Comparison of ENCODE assay signal across 16 cellular contexts in genomic region chr1:218374401-218374848, GRCh38. TPM values are rescaled to one million over a fixed set of nuclear protein-coding genes. Genes with fewer than 3 reads are reported as not detected.
DNase-seq lines count a peak whose midpoint lies in the region; TF ChIP-seq lines count a peak whose summit lies in the region.
"Had no signal": no experiment of that assay in that cellular context is flagged by ENCODE, and none has a peak within 500 bp of the region (broad histone marks: within the 10 kb centered on the region; RNA-seq: fewer than 3 reads in every experiment).

No MANE protein-coding gene starts in this region.

- TF ChIP-seq POLR2A in ovary (IDR thresholded peaks at IDR 0.05): no peak

- DNase-seq in NCI-H2171 treated with DMSO at 0.1 percent for 48 hours (lab: John Stamatoyannopoulos, UW): peak; percentile 8
- no peak for DNase-seq in NCI-H2171 (lab: John Stamatoyannopoulos, UW)
- peak; percentile 36 for DNase-seq in dermis blood vessel endothelial cell
- DNase-seq in mesothelial cell of epicardium (ENCODE audit: low spot score in 2 of 2, unreplicated experiment in 2 of 2): no peak
- no peak for DNase-seq in type B pancreatic cell (ENCODE audit: extremely low spot score, unreplicated experiment)
- DNase-seq in NCI-H1105 (lab: John Stamatoyannopoulos, UW): no peak
- no peak for DNase-seq in ovary
- no peak for DNase-seq in DMS153 (lab: John Stamatoyannopoulos, UW)
- DNase-seq: 8988T; CD8-positive, alpha-beta memory T cell; HCEC 1CT; NCI-H526 treated with DMSO at 0.1 percent for 48 hours; transverse colon had no signal

- no peak for TF ChIP-seq EP300 in ovary (IDR thresholded peaks at IDR 0.05)

- no peaks in the 10 kb centered on the region for H3K27me3 ChIP-seq in ovary
- H3K27me3 ChIP-seq: transverse colon had no signal

- peaks cover 20% of the 10 kb centered on the region for H3K4me1 ChIP-seq in ovary (ENCODE audit: insufficient read depth)

- no peaks in the 10 kb centered on the region for H3K9me3 ChIP-seq in ovary
- H3K9me3 ChIP-seq: transverse colon had no signal

- H3K4me1 Mint-ChIP-seq in mesothelial cell of epicardium: peaks cover 76% of the 10 kb centered on the region
- H3K4me1 Mint-ChIP-seq in type B pancreatic cell (ENCODE audit: unreplicated experiment): peaks cover 54% of the 10 kb centered on the region

- WGBS in ovary, 3 donors: 10 to 19% (median 13%) methylated on average over 4 of the region's 4 CpGs

- H3K36me3 Mint-ChIP-seq in mesothelial cell of epicardium (peaks cover 3% of the 10 kb centered on the region), type B pancreatic cell (peaks cover 19% of the 10 kb centered on the region)
- H3K36me3 Mint-ChIP-seq: activated naive CD4-positive, alpha-beta T cell treated with anti-CD3 and anti-CD28 coated beads, Interleukin-2, amount 50 U/mL, for 24 hours; CD8-positive, alpha-beta memory T cell; natural killer cell treated with Interleukin-12 subunit alpha and Interleukin-12 subunit beta and Interleukin-15 and Interleukin-18, amount 100 ng/mL, for 72 hours had no signal

- H3K9me3 Mint-ChIP-seq in mesothelial cell of epicardium (no peaks in the 10 kb centered on the region), type B pancreatic cell (no peaks in the 10 kb centered on the region)
- H3K9me3 Mint-ChIP-seq: activated naive CD4-positive, alpha-beta T cell treated with anti-CD3 and anti-CD28 coated beads, Interleukin-2, amount 50 U/mL, for 24 hours; CD8-positive, alpha-beta memory T cell; natural killer cell treated with Interleukin-12 subunit alpha and Interleukin-12 subunit beta and Interleukin-15 and Interleukin-18, amount 100 ng/mL, for 72 hours had no signal

- intact Hi-C loops in ovary (cut with DNase I): no loop called here

- no peak overlapping the region for H3K27ac ChIP-seq in ovary
- H3K27ac ChIP-seq: VCaP had no signal

- H3K27ac Mint-ChIP-seq in mesothelial cell of epicardium (peak overlapping the region; percentile 90), type B pancreatic cell (peak overlapping the region; percentile 52)
- H3K27ac Mint-ChIP-seq: activated naive CD4-positive, alpha-beta T cell treated with anti-CD3 and anti-CD28 coated beads, Interleukin-2, amount 50 U/mL, for 24 hours; CD8-positive, alpha-beta memory T cell; natural killer cell treated with Interleukin-12 subunit alpha and Interleukin-12 subunit beta and Interleukin-15 and Interleukin-18, amount 100 ng/mL, for 72 hours had no signal

- H3K27me3 Mint-ChIP-seq in mesothelial cell of epicardium (ENCODE audit: low read depth) (no peaks in the 10 kb centered on the region), type B pancreatic cell (no peaks in the 10 kb centered on the region)

- peak overlapping the region; percentile 12 for H3K4me3 Mint-ChIP-seq in mesothelial cell of epicardium
- peak overlapping the region; percentile 7 for H3K4me3 Mint-ChIP-seq in type B pancreatic cell
- H3K4me3 Mint-ChIP-seq: activated naive CD4-positive, alpha-beta T cell treated with anti-CD3 and anti-CD28 coated beads, Interleukin-2, amount 50 U/mL, for 24 hours; CD8-positive, alpha-beta memory T cell; natural killer cell treated with Interleukin-12 subunit alpha and Interleukin-12 subunit beta and Interleukin-15 and Interleukin-18, amount 100 ng/mL, for 72 hours had no signal

- H3K36me3 ChIP-seq in ovary: no peaks in the 10 kb centered on the region
- H3K36me3 ChIP-seq: transverse colon had no signal

- TF ChIP-seq CTCF in mesothelial cell of epicardium (IDR thresholded peaks at IDR 0.05; ENCODE audit: unreplicated experiment) (no peak), type B pancreatic cell (conservative IDR thresholded peaks at IDR 0.05) (no peak), ovary (IDR thresholded peaks at IDR 0.05) (no peak)

- no peak overlapping the region for H3K4me3 ChIP-seq in ovary
- H3K4me3 ChIP-seq: transverse colon had no signal

RNA-seq across cellular contexts. Expression of gene TGFB2, which starts 29.3 kb away (rescaled TPM):
- total RNA-seq in dermis blood vessel endothelial cell: 36.2 and 38.6 TPM in 2 replicates
- total RNA-seq in mesothelial cell of epicardium: 45.3 to 51.0 TPM (median 50.6 TPM) in 3 replicates
- total RNA-seq in type B pancreatic cell (ENCODE audit: low replicate concordance): 18.4 and 207 TPM in 2 replicates
- 10 to 100 TPM in 3 of 7 donors, 1 to 10 TPM in 4; 5.1 to 29.4 (median 9.3) TPM for total RNA-seq in ovary
- polyA plus RNA-seq in ovary: 10 to 100 TPM in 1 of 2 donors, 1 to 10 TPM in 1; 3.8 to 11.7 TPM
- total RNA-seq: CD8-positive, alpha-beta memory T cell had no signal
- polyA plus RNA-seq: CD8-positive, alpha-beta memory T cell had no signal

Comparison
In these comparisons a context has a peak if more than half of its experiments do, and no peak if none do; other contexts are left out.
1. DNase-seq: peak in NCI-H2171 treated with DMSO at 0.1 percent for 48 hours (single experiment) and dermis blood vessel endothelial cell (single experiment); none in NCI-H2171 (single experiment), mesothelial cell of epicardium (0 of 2), type B pancreatic cell (single experiment), NCI-H1105 (single experiment), ovary (0 of 5) and DMS153 (single experiment).